In the genomic region with DNA sequence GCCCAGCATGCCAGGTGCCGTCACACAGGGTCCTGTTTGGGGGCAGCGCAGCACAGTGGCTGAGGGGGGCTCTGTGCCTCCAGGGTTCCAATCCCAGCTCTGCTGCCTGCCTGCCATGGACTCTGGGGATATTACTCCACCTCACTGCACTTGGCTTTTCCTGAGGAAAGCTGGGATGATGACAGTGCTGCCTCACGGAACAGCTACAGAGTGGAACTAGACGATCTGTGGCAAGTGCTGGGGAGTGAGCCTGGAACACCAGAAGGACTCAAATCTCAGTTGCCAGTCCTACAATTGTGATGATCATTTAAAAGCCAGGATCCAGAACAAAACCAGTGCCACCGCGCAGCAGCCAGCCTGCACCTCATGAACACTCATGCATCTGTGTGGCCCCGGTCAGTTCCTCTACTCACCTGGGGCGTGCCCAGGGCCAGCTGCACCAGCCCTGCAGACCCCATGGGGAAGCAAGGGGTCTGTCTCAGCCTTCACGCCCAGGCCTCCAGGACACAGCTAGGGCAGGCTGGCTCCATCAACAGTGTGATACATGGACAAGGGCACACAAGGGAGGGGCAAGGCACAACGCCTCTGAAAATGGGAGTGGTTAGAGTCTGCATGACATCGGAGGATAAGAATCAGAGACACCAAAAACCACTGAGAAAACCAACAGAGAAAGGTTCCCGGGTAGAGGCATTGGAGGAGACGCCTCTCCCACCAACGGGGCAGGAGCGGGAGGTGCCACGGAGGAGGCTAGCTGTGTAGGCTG, we compare ENCODE assay signal across 18 cellular contexts. TPM values are rescaled to one million over a fixed set of nuclear protein-coding genes. Genes with fewer than 3 reads are reported as not detected.
A peak's percentile ranks its signal among the peaks of the same experiment; 100 is the strongest.
DNase-seq lines count a peak whose midpoint lies in the region; ATAC-seq and TF ChIP-seq lines count a peak whose summit lies in the region.
"Had no signal": no experiment of that assay in that cellular context is flagged by ENCODE, and none has a peak within 500 bp of the region (broad histone marks: within the 10 kb centered on the region; RNA-seq: fewer than 3 reads in every experiment).

No MANE protein-coding gene starts in this region.

- no peak overlapping the region for H3K4me3 Mint-ChIP-seq in activated CD4-positive, alpha-beta T cell treated with anti-CD3 and anti-CD28 coated beads, Interleukin-2, amount 10 ng/mL, durations not matched to agents 7 days and 5 days
- H3K4me3 Mint-ChIP-seq: GM23338; nephron progenitor cell; stimulated activated naive CD8-positive, alpha-beta T cell treated with anti-CD3 and anti-CD28 coated beads, Interleukin-15, Interleukin-2, amounts not matched to agents 100 ng/mL and 50 ng/mL, for 24 hours had no signal

- ATAC-seq in HG03175 (IDR thresholded peaks at IDR 0.05; ENCODE audit: unreplicated experiment) (no peak), HG02588 (IDR thresholded peaks at IDR 0.05; ENCODE audit: unreplicated experiment) (no peak)
- ATAC-seq: A549, GM23338 had no signal

- H3K9me3 ChIP-seq in Peyer's patch (no peaks in the 10 kb centered on the region), colonic mucosa (no peaks in the 10 kb centered on the region), skeletal muscle satellite cell (replicated peaks; ENCODE audit: low read length) (no peaks in the 10 kb centered on the region)
- H3K9me3 ChIP-seq: A549; BLaER1 treated with 17β-estradiol and CSF1 and Interleukin-3, amounts not matched to agents 10 nM and 100 nM; SJSA1; upper lobe of right lung had no signal

- peak overlapping the region in 3 of 4 donors; percentile 27 to 66 (median 51) for H3K27ac ChIP-seq in Peyer's patch
- peak overlapping the region; percentile 18 for H3K27ac ChIP-seq in colonic mucosa
- H3K27ac ChIP-seq: A549; BLaER1 treated with 17β-estradiol and CSF1 and Interleukin-3, amounts not matched to agents 10 nM and 100 nM; SJSA1; upper lobe of right lung had no signal

- no peak for TF ChIP-seq POLR2A in Peyer's patch (IDR thresholded peaks at IDR 0.05)

- H3K9ac ChIP-seq in colonic mucosa (ENCODE audit: low read depth in 2 of 2, low read length in 2 of 2) (peak overlapping the region in 1 of 2 donors; percentile 78), skeletal muscle satellite cell (ENCODE audit: low read depth, low read length) (no peak overlapping the region)
- H3K9ac ChIP-seq: BLaER1 treated with 17β-estradiol and CSF1 and Interleukin-3, amounts not matched to agents 10 nM and 100 nM had no signal

- intact Hi-C loops in colonic mucosa (cut with DNase I) = no loop called here

- H3K4me2 ChIP-seq in skeletal muscle satellite cell (ENCODE audit: low read length) = peak overlapping the region; percentile 70
- H3K4me2 ChIP-seq: A549; BLaER1 treated with 17β-estradiol and CSF1 and Interleukin-3, amounts not matched to agents 10 nM and 100 nM; GM23338 had no signal

- CTCF ChIA-PET in activated CD4-positive, alpha-beta T cell treated with anti-CD3 and anti-CD28 coated beads, Interleukin-2, amount 10 ng/mL, durations not matched to agents 7 days and 5 days (lab: Charles Lee) = interaction anchor here (1.3 to 1.5 kb wide), 2 partner anchors 12 to 29 kb away, joined by 3 read pairs; no protein-coding TSS in a partner anchor

- H3K9me3 Mint-ChIP-seq in activated CD4-positive, alpha-beta T cell treated with anti-CD3 and anti-CD28 coated beads, Interleukin-2, amount 10 ng/mL, durations not matched to agents 7 days and 5 days = peaks cover 10% of the 10 kb centered on the region
- H3K9me3 Mint-ChIP-seq: GM23338; nephron progenitor cell; stimulated activated naive CD8-positive, alpha-beta T cell treated with anti-CD3 and anti-CD28 coated beads, Interleukin-15, Interleukin-2, amounts not matched to agents 100 ng/mL and 50 ng/mL, for 24 hours had no signal

- H3K4me3 ChIP-seq in Peyer's patch = no peak overlapping the region
- H3K4me3 ChIP-seq in colonic mucosa = no peak overlapping the region
- peak overlapping the region; percentile 41 for H3K4me3 ChIP-seq in skeletal muscle satellite cell (ENCODE audit: low read length)
- H3K4me3 ChIP-seq: A549; BLaER1 treated with 17β-estradiol and CSF1 and Interleukin-3, amounts not matched to agents 10 nM and 100 nM; GM23338; SJSA1; upper lobe of right lung had no signal

- H3K36me3 ChIP-seq in Peyer's patch = no peaks in the 10 kb centered on the region
- H3K36me3 ChIP-seq in colonic mucosa = no peaks in the 10 kb centered on the region
- no peaks in the 10 kb centered on the region for H3K36me3 ChIP-seq in skeletal muscle satellite cell (ENCODE audit: insufficient read depth, low read length)
- H3K36me3 ChIP-seq: BLaER1 treated with 17β-estradiol and CSF1 and Interleukin-3, amounts not matched to agents 10 nM and 100 nM; SJSA1; upper lobe of right lung had no signal

- H3K27me3 Mint-ChIP-seq in activated CD4-positive, alpha-beta T cell treated with anti-CD3 and anti-CD28 coated beads, Interleukin-2, amount 10 ng/mL, durations not matched to agents 7 days and 5 days = peaks cover 3% of the 10 kb centered on the region
- H3K27me3 Mint-ChIP-seq: stimulated activated naive CD8-positive, alpha-beta T cell treated with anti-CD3 and anti-CD28 coated beads, Interleukin-15, Interleukin-2, amounts not matched to agents 100 ng/mL and 50 ng/mL, for 24 hours had no signal

- TF ChIP-seq CTCF in Peyer's patch (IDR thresholded peaks at IDR 0.05) (no peak), colonic mucosa (IDR thresholded peaks at IDR 0.05) (no peak)

- POLR2A ChIA-PET in activated CD4-positive, alpha-beta T cell treated with anti-CD3 and anti-CD28 coated beads, Interleukin-2, amount 10 ng/mL, durations not matched to agents 7 days and 5 days (lab: Charles Lee) = no interaction called here

- H3K4me1 Mint-ChIP-seq in activated CD4-positive, alpha-beta T cell treated with anti-CD3 and anti-CD28 coated beads, Interleukin-2, amount 10 ng/mL, durations not matched to agents 7 days and 5 days = peaks cover 64% of the 10 kb centered on the region
- H3K4me1 Mint-ChIP-seq: GM23338 had no signal

- H3K36me3 Mint-ChIP-seq in activated CD4-positive, alpha-beta T cell treated with anti-CD3 and anti-CD28 coated beads, Interleukin-2, amount 10 ng/mL, durations not matched to agents 7 days and 5 days (ENCODE audit: low read depth) = peaks cover 13% of the 10 kb centered on the region

- peak overlapping the region; percentile 41 for H3K27ac Mint-ChIP-seq in activated CD4-positive, alpha-beta T cell treated with anti-CD3 and anti-CD28 coated beads, Interleukin-2, amount 10 ng/mL, durations not matched to agents 7 days and 5 days
- H3K27ac Mint-ChIP-seq: GM23338; nephron progenitor cell; stimulated activated naive CD8-positive, alpha-beta T cell treated with anti-CD3 and anti-CD28 coated beads, Interleukin-15, Interleukin-2, amounts not matched to agents 100 ng/mL and 50 ng/mL, for 24 hours had no signal

- H3K27me3 ChIP-seq in Peyer's patch (no peaks in the 10 kb centered on the region), colonic mucosa (no peaks in the 10 kb centered on the region), skeletal muscle satellite cell (ENCODE audit: control insufficient read depth, insufficient read depth, low read length) (no peaks in the 10 kb centered on the region)
- H3K27me3 ChIP-seq: BLaER1 treated with 17β-estradiol and CSF1 and Interleukin-3, amounts not matched to agents 10 nM and 100 nM; SJSA1; upper lobe of right lung had no signal

- H3K4me1 ChIP-seq in Peyer's patch (peaks cover 0 to 53% (median 1%) of the 10 kb centered on the region in 4 donors), colonic mucosa (peaks cover 22% of the 10 kb centered on the region), skeletal muscle satellite cell (ENCODE audit: control insufficient read depth, insufficient read depth, low read length) (peaks cover 20% of the 10 kb centered on the region)
- H3K4me1 ChIP-seq: A549, SJSA1, upper lobe of right lung had no signal

- DNase-seq in activated CD4-positive, alpha-beta T cell treated with anti-CD3 and anti-CD28 coated beads, Interleukin-2, amount 10 ng/mL, durations not matched to agents 7 days and 5 days = no peak
- no peak for DNase-seq in activated CD4-positive, alpha-beta T cell treated with anti-CD3 and anti-CD28 coated beads for 1 hour
- DNase-seq in Peyer's patch = no peak
- DNase-seq in colonic mucosa = peak; percentile 64
- no peak for DNase-seq in stimulated activated CD4-positive, alpha-beta T cell treated with anti-CD3 and anti-CD28 coated beads, Interleukin-2, amount 100 ng/mL, for 48 hours
- DNase-seq: activated effector memory CD4-positive, alpha-beta T cell treated with Interleukin-2 at 50 U/mL for 16 hours; mammary epithelial cell; NCI-H524 treated with DMSO at 0.1 percent for 48 hours; nephron progenitor cell; upper lobe of right lung had no signal

RNA-seq across cellular contexts. Expression of a gene that starts 55.2 kb away (rescaled TPM):
- total RNA-seq in activated CD4-positive, alpha-beta T cell treated with anti-CD3 and anti-CD28 coated beads, Interleukin-2, amount 10 ng/mL, durations not matched to agents 7 days and 5 days = under 1 TPM; 0.62 to 0.74 TPM
- total RNA-seq in Peyer's patch (10 to 100 TPM in 3 of 4 donors, 1 to 10 TPM in 1; 5.0 to 40.2 (median 33.0) TPM), colonic mucosa (10 to 100 TPM; 14.0 to 18.8 TPM)
- 1.5 and 5.6 TPM in 2 replicates for total RNA-seq in skeletal muscle satellite cell (2012; rRNA removed)

RNA-seq across cellular contexts. Expression of a gene that starts 56.2 kb away (rescaled TPM):
- 10 to 100 TPM; 31.1 to 31.7 TPM for total RNA-seq in activated CD4-positive, alpha-beta T cell treated with anti-CD3 and anti-CD28 coated beads, Interleukin-2, amount 10 ng/mL, durations not matched to agents 7 days and 5 days
- 10 to 100 TPM; 18.6 to 23.1 (median 21.6) TPM for total RNA-seq in Peyer's patch
- total RNA-seq in colonic mucosa = 10 to 100 TPM; 32.4 to 45.0 TPM
- 14.4 and 15.5 TPM in 2 replicates for total RNA-seq in skeletal muscle satellite cell (2012; rRNA removed)
